27 cellular contexts compared by ENCODE assay signal in the genomic region with DNA sequence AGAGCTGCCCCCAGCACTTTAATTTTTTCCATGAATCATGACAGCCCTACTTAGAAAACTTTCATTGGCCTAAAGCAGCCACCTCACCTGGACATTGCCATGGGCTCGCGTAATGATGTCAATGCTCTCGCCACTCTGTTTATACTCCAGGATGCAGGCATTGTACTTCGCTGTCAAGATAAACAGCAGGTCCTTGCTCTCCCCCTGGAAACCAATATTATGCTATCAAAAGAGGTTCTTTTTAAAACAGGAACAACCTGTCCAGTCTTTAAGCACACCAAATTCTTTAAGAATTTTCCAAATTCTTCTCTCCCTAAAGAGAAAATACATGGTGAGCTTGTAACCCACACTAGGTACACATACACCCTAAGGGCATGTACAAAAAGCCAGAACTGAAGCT. TPM values are rescaled to one million over a fixed set of nuclear protein-coding genes. Genes with fewer than 3 reads are reported as not detected.
DNase-seq lines count a peak whose midpoint lies in the region; ATAC-seq and TF ChIP-seq lines count a peak whose summit lies in the region.
"Had no signal": no experiment of that assay in that cellular context is flagged by ENCODE, and none has a peak within 500 bp of the region (broad histone marks: within the 10 kb centered on the region; RNA-seq: fewer than 3 reads in every experiment).

No MANE protein-coding gene starts in this region.

- DNase-seq in ELF-1 (ENCODE audit: low read depth, low spot score): peak; percentile 19
- no peak for DNase-seq in NB4 (ENCODE audit: low read depth)
- no peak for DNase-seq in hepatocyte (ENCODE audit: low spot score)
- no peak for DNase-seq in gastrocnemius medialis
- DNase-seq in cerebellar cortex (ENCODE audit: low spot score): no peak
- no peak for DNase-seq in cortex of kidney (lab: John Stamatoyannopoulos, UW)
- DNase-seq in dermis blood vessel endothelial cell: no peak
- DNase-seq: activated CD4-positive, alpha-beta T cell treated with anti-CD3 and anti-CD28 coated beads for 4 hours; activated CD8-positive, alpha-beta T cell treated with anti-CD3 and anti-CD28 coated beads, Interleukin-2, amount 10 ng/mL, durations not matched to agents 7 days and 5 days; activated gamma-delta T cell treated with Interleukin-2 at 50 U/mL for 16 hours; caudate nucleus; COR-L47; H9; hippocampal formation; Kasumi-1; left cardiac atrium; MV-4-11; NCI-H1694; NCI-H82; sigmoid colon; SJCRH30; stimulated activated CD4-positive, alpha-beta T cell treated with anti-CD3 and anti-CD28 coated beads, Interleukin-4, amount 100 ng/mL, for 24 hours; T1000; transverse colon had no signal

- 85% methylated on average over 4 of the region's 4 CpGs for WGBS in hepatocyte (ENCODE audit: low lambda C conversion rate, missing lambda C conversion rate)

- TF ChIP-seq CTCF in NB4 (IDR thresholded peaks at IDR 0.05; ENCODE audit: low read depth, low read length) (no peak), hepatocyte (IDR thresholded peaks at IDR 0.05; ENCODE audit: poor library complexity) (no peak), gastrocnemius medialis (IDR thresholded peaks at IDR 0.05 in 4 of 5, conservative IDR thresholded peaks at IDR 0.05 in 1 of 5) (no peak)

- H3K9me3 ChIP-seq in hepatocyte (ENCODE audit: low read depth) (no peaks in the 10 kb centered on the region), gastrocnemius medialis (no peaks in the 10 kb centered on the region)
- H3K9me3 ChIP-seq: BLaER1 treated with 17β-estradiol and CSF1 and Interleukin-3, amounts not matched to agents 10 nM and 100 nM; sigmoid colon; SJCRH30; transverse colon had no signal

- no peak for ATAC-seq in gastrocnemius medialis
- ATAC-seq: activated CD8-positive, alpha-beta T cell treated with anti-CD3 and anti-CD28 coated beads, Interleukin-2, amount 10 ng/mL, durations not matched to agents 7 days and 5 days; left cardiac atrium had no signal

- no peaks in the 10 kb centered on the region for H3K9me2 ChIP-seq in hepatocyte (replicated peaks; ENCODE audit: insufficient read depth)

- H4K20me1 ChIP-seq in hepatocyte (ENCODE audit: insufficient read depth, poor library complexity, severe bottlenecking): peaks cover 58% of the 10 kb centered on the region

- H3K4me1 ChIP-seq in hepatocyte (ENCODE audit: insufficient read depth) (peaks cover 25% of the 10 kb centered on the region), gastrocnemius medialis (peaks cover 48 to 62% of the 10 kb centered on the region in 2 donors)

- in situ Hi-C loops in gastrocnemius medialis (cut with MboI; ENCODE audit: low sequenced_read_pairs in 4 of 4): no loop called here

- no peaks in the 10 kb centered on the region for H3K27me3 ChIP-seq in hepatocyte
- H3K27me3 ChIP-seq in gastrocnemius medialis: no peaks in the 10 kb centered on the region
- H3K27me3 ChIP-seq: BLaER1 treated with 17β-estradiol and CSF1 and Interleukin-3, amounts not matched to agents 10 nM and 100 nM; sigmoid colon; SJCRH30; transverse colon had no signal

- intact Hi-C loops in gastrocnemius medialis (cut with DNase I; ENCODE audit: low total_unique reads): no loop called here

- peak overlapping the region; percentile 86 for H3K4me2 ChIP-seq in hepatocyte

- no peaks in the 10 kb centered on the region for H3K36me3 ChIP-seq in hepatocyte (replicated peaks; ENCODE audit: insufficient read depth, low read depth)
- peaks cover 0 to 38% of the 10 kb centered on the region in 2 donors for H3K36me3 ChIP-seq in gastrocnemius medialis

- no peak overlapping the region for H2AFZ ChIP-seq in hepatocyte

- H3K27ac ChIP-seq in hepatocyte (peak overlapping the region; percentile 17), gastrocnemius medialis (peak overlapping the region in 3 of 4 donors; percentile 46 to 99 (median 95))
- H3K27ac ChIP-seq: BLaER1 treated with 17β-estradiol and CSF1 and Interleukin-3, amounts not matched to agents 10 nM and 100 nM; sigmoid colon; SJCRH30; transverse colon; VCaP had no signal

- H3K4me3 ChIP-seq in NB4 (ENCODE audit: low read depth, low read length): peak overlapping the region; percentile 8
- H3K4me3 ChIP-seq in hepatocyte: no peak overlapping the region
- no peak overlapping the region for H3K4me3 ChIP-seq in gastrocnemius medialis
- H3K4me3 ChIP-seq: BLaER1 treated with 17β-estradiol and CSF1 and Interleukin-3, amounts not matched to agents 10 nM and 100 nM; sigmoid colon; SJCRH30; transverse colon had no signal

- no peak for TF ChIP-seq POLR2A in NB4 (IDR thresholded peaks at IDR 0.05; ENCODE audit: extremely low read depth, insufficient read length)
- TF ChIP-seq POLR2A in gastrocnemius medialis (IDR thresholded peaks at IDR 0.05): no peak

- H3K79me2 ChIP-seq in hepatocyte: peaks cover 83% of the 10 kb centered on the region

RNA-seq across cellular contexts. Expression of a gene that starts 3.0 kb away (rescaled TPM):
- total RNA-seq in hepatocyte: 207 and 215 TPM in 2 replicates
- 166 and 177 TPM in 2 replicates for polyA plus RNA-seq in hepatocyte
- 100 to 1,000 TPM; 175 to 215 (median 189) TPM for total RNA-seq in gastrocnemius medialis
- 328 and 389 TPM in 2 replicates for total RNA-seq in dermis blood vessel endothelial cell

RNA-seq across cellular contexts. Expression of a gene that starts 3.2 kb away (rescaled TPM):
- total RNA-seq in hepatocyte (41.5 and 42.3 TPM in 2 replicates), gastrocnemius medialis (10 to 100 TPM in 3 of 4 donors, 1 to 10 TPM in 1; 6.7 to 14.8 (median 11.8) TPM), dermis blood vessel endothelial cell (27.2 and 33.9 TPM in 2 replicates)
- 98.4 and 104 TPM in 2 replicates for polyA plus RNA-seq in hepatocyte

RNA-seq across cellular contexts. Expression of a gene that starts 31.8 kb away (rescaled TPM):
- total RNA-seq in hepatocyte: 34.8 and 37.2 TPM in 2 replicates
- 31.5 and 35.9 TPM in 2 replicates for polyA plus RNA-seq in hepatocyte
- 10 to 100 TPM; 23.7 to 56.6 (median 26.4) TPM for total RNA-seq in gastrocnemius medialis
- total RNA-seq in dermis blood vessel endothelial cell: 58.4 and 75.4 TPM in 2 replicates

RNA-seq across cellular contexts. Expression of a gene that starts 32.3 kb away (rescaled TPM):
- 26.4 and 32.8 TPM in 2 replicates for total RNA-seq in hepatocyte
- polyA plus RNA-seq in hepatocyte: 36.5 and 48.6 TPM in 2 replicates
- 10 to 100 TPM in 3 of 4 donors, 1 to 10 TPM in 1; 9.4 to 18.4 (median 13.9) TPM for total RNA-seq in gastrocnemius medialis
- total RNA-seq in dermis blood vessel endothelial cell: 12.6 and 12.8 TPM in 2 replicates

RNA-seq across cellular contexts. Expression of a gene that starts 34.8 kb away (rescaled TPM):
- total RNA-seq in hepatocyte (6.7 and 7.8 TPM in 2 replicates), gastrocnemius medialis (1 to 10 TPM in 1 of 4 donors, under 1 TPM in 3; 0.31 to 1.5 (median 0.67) TPM), dermis blood vessel endothelial cell (6.8 and 8.8 TPM in 2 replicates)
- polyA plus RNA-seq in hepatocyte: 11.0 and 13.4 TPM in 2 replicates
- total RNA-seq: RPMI7951 had no signal
